Comparison of ENCODE assay signal across 9 cellular contexts in genomic region chr6:27593200-27593818, GRCh38.
DNase-seq lines count a peak whose midpoint lies in the region; ATAC-seq, FAIRE-seq and TF ChIP-seq lines count a peak whose summit lies in the region.
"Had no signal": no experiment of that assay in that cellular context is flagged by ENCODE, and none has a peak within 500 bp of the region (broad histone marks: within the 10 kb centered on the region; RNA-seq: fewer than 3 reads in every experiment).

No MANE protein-coding gene starts in this region.

- H3K4me2 ChIP-seq in IMR-90 (ENCODE audit: low read depth, low read length) = peak overlapping the region; percentile 69

- TF ChIP-seq CTCF in A673 (conservative IDR thresholded peaks at IDR 0.05; ENCODE audit: low read depth, low read length) (no peak), IMR-90 (conservative IDR thresholded peaks at IDR 0.05; ENCODE audit: low read depth, low read length) (no peak), epithelial cell of proximal tubule (conservative IDR thresholded peaks at IDR 0.05; ENCODE audit: low read depth, low read length) (no peak), gastroesophageal sphincter (IDR thresholded peaks at IDR 0.05) (no peak)

- no peaks in the 10 kb centered on the region for H3K79me1 ChIP-seq in IMR-90 (ENCODE audit: low read depth in 1 of 2, low read length in 2 of 2)

- BruUV-seq in A673 (replicated peaks; lab: Mats Ljungman, UMichigan) (no TSS peak), IMR-90 (replicated peaks; lab: Mats Ljungman, UMichigan) (no TSS peak)

- no peak overlapping the region for H3K18ac ChIP-seq in IMR-90 (ENCODE audit: low read depth, low read length)

- CTCF ChIA-PET in A673 (lab: Charles Lee) = no interaction called here
- CTCF ChIA-PET in IMR-90 (lab: Yijun Ruan, JAX) = no interaction called here

- FAIRE-seq in GM19239 (lab: Jason Lieb, UNC) = peak; percentile 93

- H3K23ac ChIP-seq in IMR-90 (ENCODE audit: low read depth, low read length) = no peak overlapping the region

- H3K9me1 ChIP-seq in IMR-90 (ENCODE audit: insufficient read depth, low read length) = no peaks in the 10 kb centered on the region

- H3K56ac ChIP-seq in IMR-90 (ENCODE audit: extremely low read depth, insufficient read depth, low read length) = no peak overlapping the region

- no peak overlapping the region for H4K5ac ChIP-seq in IMR-90 (ENCODE audit: low read depth, low read length)

- 30% methylated on average over 2 of the region's 19 CpGs; no CpG with 5 or more reads in 1 of the 2 experiments for WGBS in IMR-90 (ENCODE audit: extremely low coverage in 2 of 2, insufficient read length in 1 of 2), 2 experiments
- WGBS in gastroesophageal sphincter (ENCODE audit: low coverage in 1 of 2), 2 donors = 21 to 23% methylated on average over 7 to 17 of the region's 19 CpGs

- H3K9ac ChIP-seq in IMR-90 (ENCODE audit: low read depth, low read length) = no peak overlapping the region

- no peak overlapping the region for H3K27ac ChIP-seq in A673 (ENCODE audit: low read depth, low read length, poor library complexity, severe bottlenecking)
- H3K27ac ChIP-seq in IMR-90 (ENCODE audit: insufficient read depth, low read length) = no peak overlapping the region
- H3K27ac ChIP-seq in gastroesophageal sphincter = no peak overlapping the region

- no peak for TF ChIP-seq EP300 in gastroesophageal sphincter (IDR thresholded peaks at IDR 0.05)

- peak overlapping the region; percentile 34 for H2AFZ ChIP-seq in IMR-90 (replicated peaks; ENCODE audit: low read length, poor library complexity)

- H3K27me3 ChIP-seq in A673 (replicated peaks; ENCODE audit: insufficient read depth, low read depth, low read length, poor library complexity) (peaks cover 5% of the 10 kb centered on the region), IMR-90 (ENCODE audit: control insufficient read depth, insufficient read depth, low read length) (no peaks in the 10 kb centered on the region), gastroesophageal sphincter (peaks cover 98% of the 10 kb centered on the region)

- TF ChIP-seq RAD21 in IMR-90 (IDR thresholded peaks at IDR 0.05; ENCODE audit: low read length) = no peak

- H3K4ac ChIP-seq in IMR-90 (ENCODE audit: low read depth, low read length) = no peak overlapping the region

- intact Hi-C loops in A673 (cut with micrococcal nuclease; ENCODE audit: unreplicated experiment) (loop anchor here (5.0 kb wide), 4 partner anchors 46 to 416 kb away; no protein-coding TSS in a partner anchor), IMR-90 (cut with micrococcal nuclease) (loop anchor here (2.0 to 5.0 kb wide), 2 partner anchors 46 to 159 kb away; no protein-coding TSS in a partner anchor)

- POLR2A ChIA-PET in A673 (lab: Charles Lee; ENCODE audit: low non-redundant PET) (interaction anchor here (0.6 kb wide), 1 partner anchor 1278 kb away, joined by 3 read pairs; no protein-coding TSS in a partner anchor), IMR-90 (lab: Charles Lee; ENCODE audit: unreplicated experiment) (no interaction called here)

- TF ChIP-seq POLR2A in IMR-90 (IDR thresholded peaks at IDR 0.05; ENCODE audit: low read depth, low read length) (no peak), gastroesophageal sphincter (IDR thresholded peaks at IDR 0.05) (no peak)

- no peaks in the 10 kb centered on the region for H3K9me3 ChIP-seq in A673 (ENCODE audit: low read depth, low read length, poor library complexity, severe bottlenecking)
- H3K9me3 ChIP-seq in IMR-90 (ENCODE audit: control insufficient read depth, insufficient read depth, low read length) = no peaks in the 10 kb centered on the region
- H3K9me3 ChIP-seq in gastroesophageal sphincter = peaks cover 0 to 8% (median 0%) of the 10 kb centered on the region in 3 donors

- H2BK15ac ChIP-seq in IMR-90 (ENCODE audit: low read depth, low read length) = no peak overlapping the region

- H3K4me3 ChIP-seq in A673 (ENCODE audit: low read depth, low read length, poor library complexity, severe bottlenecking) (peak overlapping the region; percentile 51), IMR-90 (ENCODE audit: insufficient read depth, low read depth, low read length) (peak overlapping the region; percentile 22; the same call in 1 of the 2 replicates), epithelial cell of proximal tubule (ENCODE audit: low read depth, low read length) (peak overlapping the region; percentile 49), gastroesophageal sphincter (no peak overlapping the region)

- ATAC-seq in IMR-90 (ENCODE audit: low read depth) (no peak), gastroesophageal sphincter (no peak)

- H3K36me3 ChIP-seq in A673 (ENCODE audit: insufficient read depth, low read length, poor library complexity, severe bottlenecking) (no peaks in the 10 kb centered on the region), IMR-90 (ENCODE audit: control insufficient read depth, insufficient read depth, low read length) (no peaks in the 10 kb centered on the region), gastroesophageal sphincter (no peaks in the 10 kb centered on the region)

- H3K14ac ChIP-seq in IMR-90 (replicated peaks; ENCODE audit: low read depth, low read length) = no peak overlapping the region

- no peak overlapping the region for H2AK5ac ChIP-seq in IMR-90 (ENCODE audit: low read depth, low read length)

- H4K20me1 ChIP-seq in IMR-90 (ENCODE audit: insufficient read depth, low read length) = no peaks in the 10 kb centered on the region

- H2BK20ac ChIP-seq in IMR-90 (ENCODE audit: low read depth, low read length) = no peak overlapping the region

- DNase-seq in A673 (ENCODE audit: low spot score) (peak; percentile 31), GM19239 (ENCODE audit: insufficient read length, low spot score) (no peak), IMR-90 (no peak), epithelial cell of proximal tubule (ENCODE audit: low read depth) (no peak), NCI-H2171 treated with DMSO at 0.1 percent for 48 hours (lab: John Stamatoyannopoulos, UW) (no peak), CD1c-positive myeloid dendritic cell (ENCODE audit: extremely low spot score) (no peak)
- no peak for DNase-seq in activated effector memory CD4-positive, alpha-beta T cell treated with Interleukin-2 at 50 U/mL for 16 hours
- DNase-seq: NCI-H1694 had no signal

- H2BK5ac ChIP-seq in IMR-90 (ENCODE audit: low read depth, low read length, poor library complexity, severe bottlenecking) = no peak overlapping the region

- H3K4me1 ChIP-seq in A673 (ENCODE audit: insufficient read depth, low read length, poor library complexity, severe bottlenecking) (no peaks in the 10 kb centered on the region), IMR-90 (ENCODE audit: control insufficient read depth, insufficient read depth, low read length) (no peaks in the 10 kb centered on the region), gastroesophageal sphincter (no peaks in the 10 kb centered on the region)

- H2BK120ac ChIP-seq in IMR-90 (ENCODE audit: low read depth, low read length) = no peak overlapping the region

- no peak overlapping the region for H4K8ac ChIP-seq in IMR-90 (ENCODE audit: low read depth in 2 of 2, low read length in 2 of 2)

- H2AK9ac ChIP-seq in IMR-90 (replicated peaks; ENCODE audit: low read depth, low read length, poor library complexity) = no peak overlapping the region

- no peak overlapping the region for H4K91ac ChIP-seq in IMR-90 (ENCODE audit: insufficient read depth, low read depth, low read length)

- in situ Hi-C loops in IMR-90 (cut with MboI; ENCODE audit: low sequenced_read_pairs) = no loop called here

- dilution Hi-C loops in IMR-90 (cut with HindIII; ENCODE audit: low sequenced_read_pairs, unreplicated experiment) = no loop called here

TF ChIP-seq in IMR-90, 13 proteins besides CTCF, POLR2A, EP300 and RAD21:
- no peak for TF ChIP-seq RCOR1 (IDR thresholded peaks at IDR 0.05; ENCODE audit: insufficient replicate concordance, low read length)
- no peak for TF ChIP-seq USF2 (IDR thresholded peaks at IDR 0.05; ENCODE audit: low read depth, low read length)
- no peak for TF ChIP-seq CHD1 (IDR thresholded peaks at IDR 0.05; ENCODE audit: low read depth, low read length)
- TF ChIP-seq RFX5 (IDR thresholded peaks at IDR 0.05; ENCODE audit: low read depth, low read length) = no peak
- no peak for TF ChIP-seq MAFK (IDR thresholded peaks at IDR 0.05; ENCODE audit: low read depth, low read length)
- TF ChIP-seq SMC3 (IDR thresholded peaks at IDR 0.05; ENCODE audit: low read depth, low read length) = no peak
- TF ChIP-seq FOS (IDR thresholded peaks at IDR 0.05; ENCODE audit: low read depth, low read length) = no peak
- no peak for TF ChIP-seq NFE2L2 (IDR thresholded peaks at IDR 0.05; ENCODE audit: low read depth, low read length)
- TF ChIP-seq MXI1 (IDR thresholded peaks at IDR 0.05; ENCODE audit: borderline replicate concordance, low read depth, low read length) = no peak
- no peak for TF ChIP-seq BHLHE40 (IDR thresholded peaks at IDR 0.05; ENCODE audit: low read depth, low read length)
- TF ChIP-seq CEBPB (IDR thresholded peaks at IDR 0.05; ENCODE audit: low read depth, low read length) = no peak
- TF ChIP-seq MAZ (IDR thresholded peaks at IDR 0.05; ENCODE audit: borderline replicate concordance, low read depth, low read length) = no peak
- no peak for TF ChIP-seq ELK1 (IDR thresholded peaks at IDR 0.05; ENCODE audit: borderline replicate concordance, low read depth, low read length)
TF ChIP-seq in IMR-90: peak in this region for 0.

Comparison
In these comparisons a context has a peak if more than half of its experiments do, and no peak if none do; other contexts are left out.
1. H3K4me3 ChIP-seq: peak in A673 (single experiment), IMR-90 (single experiment) and epithelial cell of proximal tubule (single experiment); none in gastroesophageal sphincter (0 of 2).